In genomic region chr10:130167193-130167592, GRCh38 we compare ENCODE assay signal across 26 cellular contexts. TPM values are rescaled to one million over a fixed set of nuclear protein-coding genes. Genes with fewer than 3 reads are reported as not detected.
"Had no signal": no experiment of that assay in that cellular context is flagged by ENCODE, and none has a peak within 500 bp of the region (broad histone marks: within the 10 kb centered on the region; RNA-seq: fewer than 3 reads in every experiment).

No MANE protein-coding gene starts in this region.

- H3K27me3 Mint-ChIP-seq: naive thymus-derived CD8-positive, alpha-beta T cell; progenitor cell of endocrine pancreas; stimulated activated naive B cell treated with anti-CD40 and anti-IgM and Interleukin-4, amounts not matched to agents 10 μg/mL and 1 μg/mL and 100 μg/mL, for 72 hours had no signal

- H3K9me3 ChIP-seq: left lung, lower lobe of right lung, ovary, right atrium auricular region, right lobe of liver, stomach, testis, thyroid gland, transverse colon, upper lobe of right lung had no signal

- H3K4me3 ChIP-seq: left lung, lower lobe of right lung, ovary, right atrium auricular region, right lobe of liver, stomach, testis, thyroid gland, transverse colon, upper lobe of right lung had no signal

- H3K9me3 Mint-ChIP-seq: naive thymus-derived CD8-positive, alpha-beta T cell; stimulated activated naive B cell treated with anti-CD40 and anti-IgM and Interleukin-4, amounts not matched to agents 10 μg/mL and 1 μg/mL and 100 μg/mL, for 72 hours had no signal

- H3K27ac Mint-ChIP-seq: progenitor cell of endocrine pancreas; stimulated activated naive B cell treated with anti-CD40 and anti-IgM and Interleukin-4, amounts not matched to agents 10 μg/mL and 1 μg/mL and 100 μg/mL, for 72 hours had no signal

- DNase-seq: hippocampal formation; kidney; left colon; left lung; lower lobe of right lung; mammary epithelial cell; mesenchymal stem cell; naive thymus-derived CD8-positive, alpha-beta T cell; ovary; right lobe of liver; stimulated activated CD4-positive, alpha-beta T cell treated with anti-CD3 and anti-CD28 coated beads, Interleukin-12 subunit alpha, Interleukin-12 subunit beta, amount 100 ng/mL, for 4 hours; stimulated activated CD4-positive, alpha-beta T cell treated with anti-CD3 and anti-CD28 coated beads, Interleukin-15, amount 100 ng/mL, for 24 hours; stimulated activated CD4-positive, alpha-beta T cell treated with anti-CD3 and anti-CD28 coated beads, Interleukin-2, amount 100 ng/mL, for 24 hours; stimulated activated CD4-positive, alpha-beta T cell treated with anti-CD3 and anti-CD28 coated beads, Interleukin-4, amount 100 ng/mL, for 1 hour; stimulated activated naive B cell treated with anti-CD40 and anti-IgM and Interleukin-4, amounts not matched to agents 10 μg/mL and 1 μg/mL and 100 μg/mL, for 72 hours; stimulated activated naive CD8-positive, alpha-beta T cell treated with anti-CD3 and anti-CD28 coated beads, Interleukin-15, Interleukin-2, amounts not matched to agents 100 U/mL and 50 U/mL, for 24 hours; stomach; testis; thyroid gland; transverse colon; upper lobe of right lung had no signal

- H3K4me1 ChIP-seq: lower lobe of right lung, right atrium auricular region, right lobe of liver, testis, thyroid gland, transverse colon, upper lobe of right lung had no signal

- FAIRE-seq: islet of Langerhans, kidney, urothelium cell line had no signal

- H3K27me3 ChIP-seq: left lung, ovary, right atrium auricular region, right lobe of liver, stomach, testis, thyroid gland, transverse colon, upper lobe of right lung had no signal

- H3K27ac ChIP-seq: left lung, lower lobe of right lung, ovary, right atrium auricular region, right lobe of liver, stomach, testis, thyroid gland, transverse colon, upper lobe of right lung had no signal

- ATAC-seq: left colon; left lung; lower lobe of right lung; naive thymus-derived CD8-positive, alpha-beta T cell; right lobe of liver; stimulated activated naive B cell treated with anti-CD40 and anti-IgM and Interleukin-4, amounts not matched to agents 10 μg/mL and 1 μg/mL and 100 μg/mL, for 72 hours; stimulated activated naive CD8-positive, alpha-beta T cell treated with anti-CD3 and anti-CD28 coated beads, Interleukin-15, Interleukin-2, amounts not matched to agents 100 U/mL and 50 U/mL, for 24 hours; upper lobe of right lung had no signal

- H3K4me3 Mint-ChIP-seq: stimulated activated naive B cell treated with anti-CD40 and anti-IgM and Interleukin-4, amounts not matched to agents 10 μg/mL and 1 μg/mL and 100 μg/mL, for 72 hours had no signal

- H3K36me3 ChIP-seq: ovary had no signal

RNA-seq across cellular contexts. Expression of gene C10orf143, which starts 56.6 kb away (rescaled TPM):
- total RNA-seq: skeletal muscle tissue had no signal
